In genomic region chr17:39225974-39226683, GRCh38 we compare ENCODE assay signal across 9 cellular contexts. TPM values are rescaled to one million over a fixed set of nuclear protein-coding genes. Genes with fewer than 3 reads are reported as not detected.
DNase-seq lines count a peak whose midpoint lies in the region; ATAC-seq and TF ChIP-seq lines count a peak whose summit lies in the region.
"Had no signal": no experiment of that assay in that cellular context is flagged by ENCODE, and none has a peak within 500 bp of the region (broad histone marks: within the 10 kb centered on the region; RNA-seq: fewer than 3 reads in every experiment).

No MANE protein-coding gene starts in this region.

- no peak overlapping the region for H3K27ac Mint-ChIP-seq in activated naive CD8-positive, alpha-beta T cell

- peak overlapping the region; percentile 87 for H3K4me3 Mint-ChIP-seq in activated naive CD8-positive, alpha-beta T cell

- no peaks in the 10 kb centered on the region for H3K9me3 Mint-ChIP-seq in activated naive CD8-positive, alpha-beta T cell (ENCODE audit: low read depth)

- peaks cover 7% of the 10 kb centered on the region for H3K4me1 Mint-ChIP-seq in activated naive CD8-positive, alpha-beta T cell (ENCODE audit: low read depth)

- H3K27me3 Mint-ChIP-seq in activated naive CD8-positive, alpha-beta T cell: peaks cover 8% of the 10 kb centered on the region

- ATAC-seq in HG03139 (IDR thresholded peaks at IDR 0.05; ENCODE audit: unreplicated experiment): no peak
- ATAC-seq in HG03460 (IDR thresholded peaks at IDR 0.05; ENCODE audit: unreplicated experiment): no peak

- H3K27ac ChIP-seq in left ventricle myocardium inferior (replicated peaks): no peak overlapping the region
- H3K27ac ChIP-seq: neutrophil had no signal

- TF ChIP-seq CTCF in left ventricle myocardium inferior (IDR thresholded peaks at IDR 0.05; ENCODE audit: borderline replicate concordance): no peak
- no peak for TF ChIP-seq CTCF in retinal pigment epithelial cell (conservative IDR thresholded peaks at IDR 0.05; ENCODE audit: low read depth, low read length)

- intact Hi-C loops in left ventricle myocardium inferior (cut with micrococcal nuclease): no loop called here

- H3K4me1 ChIP-seq in left ventricle myocardium inferior: peaks cover 21% of the 10 kb centered on the region

- H3K27me3 ChIP-seq in left ventricle myocardium inferior (ENCODE audit: low read depth): peaks cover 67% of the 10 kb centered on the region

- DNase-seq in GM03348 (ENCODE audit: low spot score) (peak; percentile 80), NCI-H524 (lab: John Stamatoyannopoulos, UW) (peak; percentile 84 to 89), left ventricle myocardium inferior (peak; percentile 74), retinal pigment epithelial cell (ENCODE audit: low read depth) (no peak), NK-92 (lab: John Stamatoyannopoulos, UW; ENCODE audit: unreplicated experiment) (no peak)

- H3K36me3 ChIP-seq in left ventricle myocardium inferior: no peaks in the 10 kb centered on the region
- H3K36me3 ChIP-seq: neutrophil had no signal

- no peaks in the 10 kb centered on the region for H3K9me3 ChIP-seq in left ventricle myocardium inferior (replicated peaks)
- H3K9me3 ChIP-seq: neutrophil had no signal

- H3K4me3 ChIP-seq in left ventricle myocardium inferior (peak overlapping the region; percentile 66), retinal pigment epithelial cell (ENCODE audit: low read length) (peak overlapping the region; percentile 35)

- H3K36me3 Mint-ChIP-seq in activated naive CD8-positive, alpha-beta T cell: no peaks in the 10 kb centered on the region

RNA-seq across cellular contexts. Expression of gene STAC2, which starts 0.4 kb away (rescaled TPM):
- total RNA-seq in left ventricle myocardium inferior: 0.36 TPM

RNA-seq across cellular contexts. Expression of gene RPL19, which starts 26.0 kb away (rescaled TPM):
- total RNA-seq in left ventricle myocardium inferior: 944 TPM

RNA-seq across cellular contexts. Expression of gene CACNB1, which starts 28.7 kb away (rescaled TPM):
- total RNA-seq in left ventricle myocardium inferior: 3.7 TPM

Comparison
In these comparisons a context has a peak if more than half of its experiments do, and no peak if none do; other contexts are left out.
1. DNase-seq: peak in GM03348 (single experiment), NCI-H524 (2 of 2) and left ventricle myocardium inferior (single experiment); none in retinal pigment epithelial cell (single experiment) and NK-92 (single experiment).